Comparison of ENCODE assay signal across 26 cellular contexts in genomic region chr21:37793660-37794059, GRCh38.
DNase-seq lines count a peak whose midpoint lies in the region; ATAC-seq and TF ChIP-seq lines count a peak whose summit lies in the region.
"Had no signal": no experiment of that assay in that cellular context is flagged by ENCODE, and none has a peak within 500 bp of the region (broad histone marks: within the 10 kb centered on the region; RNA-seq: fewer than 3 reads in every experiment).

No MANE protein-coding gene starts in this region.

- no peak for TF ChIP-seq RAD21 in IMR-90 (IDR thresholded peaks at IDR 0.05; ENCODE audit: low read length)

- peaks cover 7% of the 10 kb centered on the region for H3K9me1 ChIP-seq in IMR-90 (ENCODE audit: insufficient read depth, low read length)

- no peaks in the 10 kb centered on the region for H3K79me1 ChIP-seq in IMR-90 (ENCODE audit: low read depth in 1 of 2, low read length in 2 of 2)

- H3K27ac ChIP-seq in IMR-90 (ENCODE audit: insufficient read depth, low read length) (no peak overlapping the region), esophagus squamous epithelium (no peak overlapping the region)
- H3K27ac ChIP-seq: cardiac muscle cell, KMS-11, right atrium auricular region, SJCRH30, tibial nerve had no signal

- ATAC-seq in IMR-90 (ENCODE audit: low read depth) (peak; percentile 60), GM21381 (IDR thresholded peaks at IDR 0.05; ENCODE audit: unreplicated experiment) (no peak)
- ATAC-seq: activated CD8-positive, alpha-beta memory T cell treated with anti-CD3 and anti-CD28 coated beads, Interleukin-2, amount 10 ng/mL, durations not matched to agents 7 days and 5 days; HCT116; left cardiac atrium; T-cell had no signal

- no peaks in the 10 kb centered on the region for H3K36me3 ChIP-seq in IMR-90 (ENCODE audit: control insufficient read depth, insufficient read depth, low read length)
- H3K36me3 ChIP-seq in esophagus squamous epithelium: no peaks in the 10 kb centered on the region
- H3K36me3 ChIP-seq: cardiac muscle cell, right atrium auricular region, SJCRH30, tibial nerve had no signal

- H3K4me2 ChIP-seq in IMR-90 (ENCODE audit: low read depth, low read length): peak overlapping the region; percentile 7; the same call in 1 of the 2 replicates
- H3K4me2 ChIP-seq: KMS-11 had no signal

- no peak for TF ChIP-seq POLR2A in IMR-90 (IDR thresholded peaks at IDR 0.05; ENCODE audit: low read depth, low read length)
- no peak for TF ChIP-seq POLR2A in esophagus squamous epithelium (IDR thresholded peaks at IDR 0.05)

- H2BK120ac ChIP-seq in IMR-90 (ENCODE audit: low read depth, low read length): peak overlapping the region; percentile 97

- H2BK5ac ChIP-seq in IMR-90 (ENCODE audit: low read depth, low read length, poor library complexity, severe bottlenecking): peak overlapping the region; percentile 73

- H2AK9ac ChIP-seq in IMR-90 (replicated peaks; ENCODE audit: low read depth, low read length, poor library complexity): no peak overlapping the region

- H4K5ac ChIP-seq in IMR-90 (ENCODE audit: low read depth, low read length): no peak overlapping the region; the same call in 1 of the 2 replicates

- peak overlapping the region; percentile 97 for H3K14ac ChIP-seq in IMR-90 (replicated peaks; ENCODE audit: low read depth, low read length)

- H3K4me1 ChIP-seq in IMR-90 (ENCODE audit: control insufficient read depth, insufficient read depth, low read length) (peaks cover 3% of the 10 kb centered on the region; the same call in 1 of the 2 replicates), esophagus squamous epithelium (no peaks in the 10 kb centered on the region)
- H3K4me1 ChIP-seq: right atrium auricular region, SJCRH30, tibial nerve had no signal

- H3K27me3 ChIP-seq in IMR-90 (ENCODE audit: control insufficient read depth, insufficient read depth, low read length) (no peaks in the 10 kb centered on the region), esophagus squamous epithelium (peaks cover 0 to 3% (median 0%) of the 10 kb centered on the region in 4 donors)
- H3K27me3 ChIP-seq: cardiac muscle cell, right atrium auricular region, SJCRH30, tibial nerve had no signal

- DNase-seq in A172 (ENCODE audit: low spot score): peak; percentile 44
- peak; percentile 79 for DNase-seq in IMR-90
- peak; percentile 49 for DNase-seq in astrocyte of the spinal cord (ENCODE audit: low read depth, low spot score)
- peak; percentile 21 for DNase-seq in fibroblast of the aortic adventitia (ENCODE audit: low read depth)
- DNase-seq in esophagus squamous epithelium (lab: John Stamatoyannopoulos, UW): no peak
- DNase-seq in amygdala (lab: John Stamatoyannopoulos, UW): no peak
- no peak for DNase-seq in GM20000 (ENCODE audit: low spot score)
- DNase-seq: activated CD4-positive, CD25-positive, alpha-beta regulatory T cell; activated CD8-positive, alpha-beta memory T cell treated with anti-CD3 and anti-CD28 coated beads, Interleukin-2, amount 10 ng/mL, durations not matched to agents 7 days and 5 days; activated naive CD4-positive, alpha-beta T cell; activated T-cell treated with anti-CD3 and anti-CD28 coated beads, Interleukin-2, amount 50 U/mL, for 48 hours; AML-193; CD4-positive, alpha-beta T cell; foreskin melanocyte; left cardiac atrium; MV-4-11; NCI-H69; SJCRH30; stimulated activated CD4-positive, alpha-beta T cell treated with anti-CD3 and anti-CD28 coated beads, Interleukin-2, amount 100 ng/mL, for 48 hours; T-cell had no signal

- H3K9me3 ChIP-seq in IMR-90 (ENCODE audit: control insufficient read depth, insufficient read depth, low read length) (peaks cover 2% of the 10 kb centered on the region; the same call in 1 of the 2 replicates), esophagus squamous epithelium (peaks cover 0 to 2% (median 0%) of the 10 kb centered on the region in 3 donors)
- H3K9me3 ChIP-seq: SJCRH30 had no signal

- H3K4me3 ChIP-seq in IMR-90 (ENCODE audit: insufficient read depth, low read depth, low read length) (no peak overlapping the region), astrocyte of the spinal cord (ENCODE audit: low read depth, low read length) (no peak overlapping the region), fibroblast of the aortic adventitia (ENCODE audit: low read depth, low read length) (no peak overlapping the region), esophagus squamous epithelium (no peak overlapping the region)
- H3K4me3 ChIP-seq: cardiac muscle cell, right atrium auricular region, SJCRH30, tibial nerve had no signal

- dilution Hi-C loops in IMR-90 (cut with HindIII; ENCODE audit: low sequenced_read_pairs, unreplicated experiment): no loop called here

- POLR2A ChIA-PET in IMR-90 (lab: Charles Lee; ENCODE audit: unreplicated experiment): no interaction called here

- no peak overlapping the region for H3K9ac ChIP-seq in IMR-90 (ENCODE audit: low read depth, low read length)
- H3K9ac ChIP-seq: KMS-11 had no signal

- H3K56ac ChIP-seq in IMR-90 (ENCODE audit: extremely low read depth, insufficient read depth, low read length): no peak overlapping the region

- H2BK20ac ChIP-seq in IMR-90 (ENCODE audit: low read depth, low read length): peak overlapping the region; percentile 86; the same call in 1 of the 2 replicates

- H4K20me1 ChIP-seq in IMR-90 (ENCODE audit: insufficient read depth, low read length): no peaks in the 10 kb centered on the region

- TF ChIP-seq CTCF in IMR-90 (conservative IDR thresholded peaks at IDR 0.05; ENCODE audit: low read depth, low read length) (no peak), astrocyte of the spinal cord (IDR thresholded peaks at IDR 0.05; ENCODE audit: low read depth, low read length) (no peak), fibroblast of the aortic adventitia (IDR thresholded peaks at IDR 0.05; ENCODE audit: insufficient read depth, low read length) (no peak), esophagus squamous epithelium (IDR thresholded peaks at IDR 0.05) (no peak), GM20000 (IDR thresholded peaks at IDR 0.05; ENCODE audit: extremely low read depth, missing control alignments) (no peak)

- no TSS peak for BruUV-seq in IMR-90 (replicated peaks; lab: Mats Ljungman, UMichigan)

- peak overlapping the region; percentile 59; the same call in 1 of the 2 replicates for H3K18ac ChIP-seq in IMR-90 (ENCODE audit: low read depth, low read length)

- CTCF ChIA-PET in IMR-90 (lab: Yijun Ruan, JAX): interaction anchor here (0.5 to 1.1 kb wide), 2 partner anchors 11 to 627 kb away, joined by 3 read pairs; no protein-coding TSS in a partner anchor

- intact Hi-C loops in IMR-90 (cut with micrococcal nuclease): no loop called here
- intact Hi-C loops in esophagus squamous epithelium (cut with DNase I): no loop called here

- peak overlapping the region; percentile 56; the same call in 1 of the 2 replicates for H2AK5ac ChIP-seq in IMR-90 (ENCODE audit: low read depth, low read length)

- peak overlapping the region; percentile 75 for H2AFZ ChIP-seq in IMR-90 (replicated peaks; ENCODE audit: low read length, poor library complexity)

- peak overlapping the region; percentile 86; the same call in 2 of the 3 replicates for H2BK15ac ChIP-seq in IMR-90 (ENCODE audit: low read depth, low read length)

- peak overlapping the region; percentile 91 for H3K4ac ChIP-seq in IMR-90 (ENCODE audit: low read depth, low read length)

- WGBS in IMR-90 (ENCODE audit: extremely low coverage in 2 of 2, insufficient read length in 1 of 2), 2 experiments: no CpG with 5 or more reads among the region's 1 CpG
- WGBS in esophagus squamous epithelium, 2 donors: 17 to 50% methylated on average over 1 of the region's 1 CpG

- peak overlapping the region; percentile 38 to 90; a peak in 3 of 4 replicates for H4K8ac ChIP-seq in IMR-90 (ENCODE audit: low read depth in 2 of 2, low read length in 2 of 2)

- H3K23ac ChIP-seq in IMR-90 (ENCODE audit: low read depth, low read length): peak overlapping the region; percentile 96

- in situ Hi-C loops in IMR-90 (cut with MboI; ENCODE audit: low sequenced_read_pairs) (no loop called here), astrocyte of the spinal cord (cut with HindIII; ENCODE audit: low sequenced_read_pairs) (no loop called here)

- peak overlapping the region; percentile 90 for H4K91ac ChIP-seq in IMR-90 (ENCODE audit: insufficient read depth, low read depth, low read length)

TF ChIP-seq in IMR-90, 13 proteins besides CTCF, POLR2A, EP300 and RAD21:
- TF ChIP-seq MAFK (IDR thresholded peaks at IDR 0.05; ENCODE audit: low read depth, low read length) (no peak), CEBPB (IDR thresholded peaks at IDR 0.05; ENCODE audit: low read depth, low read length) (peak; percentile 41; the same call in 1 of the 2 replicates)
TF ChIP-seq in IMR-90: peak in this region for 1.

Comparison
In these comparisons a context has a peak if more than half of its experiments do, and no peak if none do; other contexts are left out.
1. DNase-seq: peak in A172 (single experiment), IMR-90 (single experiment), astrocyte of the spinal cord (single experiment) and fibroblast of the aortic adventitia (single experiment); none in esophagus squamous epithelium (single experiment), amygdala (0 of 56) and GM20000 (single experiment).